ENCODE assay signal across 18 cellular contexts in genomic region chr5:154571325-154572035, GRCh38.
DNase-seq lines count a peak whose midpoint lies in the region; ATAC-seq, FAIRE-seq and TF ChIP-seq lines count a peak whose summit lies in the region.
"Had no signal": no experiment of that assay in that cellular context is flagged by ENCODE, and none has a peak within 500 bp of the region (broad histone marks: within the 10 kb centered on the region; RNA-seq: fewer than 3 reads in every experiment).

No MANE protein-coding gene starts in this region.

- peaks cover 12% of the 10 kb centered on the region for H3K4me1 ChIP-seq in Karpas-422 (ENCODE audit: low read length)
- H3K4me1 ChIP-seq in H1 (replicated peaks in 1 of 4; ENCODE audit: control insufficient read depth in 3 of 4, insufficient read depth in 4 of 4, low read length in 3 of 4), result no peaks in the 10 kb centered on the region; a peak in 1 of 7 replicates
- peaks cover 14 to 16% of the 10 kb centered on the region in 2 experiments for H3K4me1 ChIP-seq in trophoblast cell (ENCODE audit: control insufficient read depth in 1 of 2, insufficient read depth in 2 of 2, low read length in 2 of 2)
- no peaks in the 10 kb centered on the region for H3K4me1 ChIP-seq in foreskin keratinocyte
- no peaks in the 10 kb centered on the region for H3K4me1 ChIP-seq in mucosa of descending colon (ENCODE audit: low read depth)
- H3K4me1 ChIP-seq in HepG2 (ENCODE audit: insufficient read depth, low read length), result no peaks in the 10 kb centered on the region

- ATAC-seq in foreskin keratinocyte (no peak), mucosa of descending colon (no peak), HepG2 (no peak)

- no peak overlapping the region for H3K56ac ChIP-seq in H1 (replicated peaks; ENCODE audit: insufficient read length, low read depth, low read length)

- no peak overlapping the region for H2BK5ac ChIP-seq in H1 (ENCODE audit: low read depth, low read length)
- H2BK5ac ChIP-seq in trophoblast cell (ENCODE audit: low read depth, low read length, poor library complexity), result peak overlapping the region; percentile 1

- H3K36me3 Mint-ChIP-seq in neural crest cell (ENCODE audit: low read depth), result no peaks in the 10 kb centered on the region
- H3K36me3 Mint-ChIP-seq: CD14-positive monocyte; CD4-positive, alpha-beta memory T cell had no signal

- H3K79me2 ChIP-seq in Karpas-422 (ENCODE audit: low read length) (no peaks in the 10 kb centered on the region), H1 (ENCODE audit: control insufficient read depth in 1 of 2, insufficient read depth in 2 of 2, low read length in 2 of 2) (no peaks in the 10 kb centered on the region), trophoblast cell (ENCODE audit: control insufficient read depth, insufficient read depth, low read length, poor library complexity) (peaks cover 2% of the 10 kb centered on the region), HepG2 (ENCODE audit: insufficient read depth, low read length) (no peaks in the 10 kb centered on the region)

- peaks cover 10% of the 10 kb centered on the region for H3K27me3 Mint-ChIP-seq in neural crest cell (ENCODE audit: low read depth)

- intact Hi-C loops in mucosa of descending colon (cut with DNase I, micrococcal nuclease), result no loop called here
- intact Hi-C loops in HepG2 (cut with micrococcal nuclease; ENCODE audit: unreplicated experiment), result no loop called here

- no peak overlapping the region for H2AFZ ChIP-seq in Karpas-422 (ENCODE audit: low read length)
- H2AFZ ChIP-seq in H1 (ENCODE audit: low read length), result peak overlapping the region; percentile 66
- no peak overlapping the region for H2AFZ ChIP-seq in trophoblast cell (ENCODE audit: insufficient read depth, low read length, poor library complexity)
- no peak overlapping the region for H2AFZ ChIP-seq in HepG2 (ENCODE audit: low read length)

- FAIRE-seq in H1 (lab: Jason Lieb, UNC), result no peak
- FAIRE-seq in HepG2 (lab: Jason Lieb, UNC), result no peak
- FAIRE-seq: H54 had no signal

- no peak overlapping the region for H2BK120ac ChIP-seq in H1 (replicated peaks; ENCODE audit: low read depth, low read length)
- peak overlapping the region; percentile 55 for H2BK120ac ChIP-seq in trophoblast cell (ENCODE audit: insufficient read depth, low read length, poor library complexity)

- TF ChIP-seq CTCF in H1 (IDR thresholded peaks at IDR 0.05; ENCODE audit: control extremely low read depth in 1 of 3, insufficient read depth in 1 of 3, low read depth in 1 of 3, low read length in 3 of 3) (peak in 1 of 3 experiments; percentile 5; a peak in 1 of 4 replicates), neural crest cell (conservative IDR thresholded peaks at IDR 0.05) (no peak), foreskin keratinocyte (conservative IDR thresholded peaks at IDR 0.05) (no peak), mucosa of descending colon (IDR thresholded peaks at IDR 0.05) (no peak), HepG2 (CRISPR knock-in tag; IDR thresholded peaks at IDR 0.05) (no peak)

- no peak overlapping the region for H3K4me3 Mint-ChIP-seq in neural crest cell
- H3K4me3 Mint-ChIP-seq: CD14-positive monocyte; CD4-positive, alpha-beta memory T cell had no signal

- TF ChIP-seq RAD21 in H1 (IDR thresholded peaks at IDR 0.05 in 1 of 2, conservative IDR thresholded peaks at IDR 0.05 in 1 of 2; ENCODE audit: low read depth in 2 of 2, low read length in 2 of 2) (no peak; a peak in 1 of 4 replicates), HepG2 (CRISPR knock-in tag; IDR thresholded peaks at IDR 0.05) (no peak)

- 74% methylated on average over 6 of the region's 6 CpGs; no CpG with 5 or more reads in 1 of the 2 experiments for WGBS in H1 (ENCODE audit: extremely low coverage in 1 of 2, insufficient coverage in 1 of 2, insufficient read length in 1 of 2, insufficient replicate concordance in 2 of 2, low coverage in 1 of 2, low lambda C conversion rate in 2 of 2, missing lambda C conversion rate in 1 of 2), 2 experiments
- WGBS in trophoblast cell (ENCODE audit: extremely low coverage, insufficient coverage, insufficient read length), result no CpG with 5 or more reads among the region's 6 CpGs
- WGBS in HepG2 (ENCODE audit: low lambda C conversion rate), result 6% methylated on average over 3 of the region's 6 CpGs

- no peaks in the 10 kb centered on the region for H3K4me1 Mint-ChIP-seq in neural crest cell

- H3K4me3 ChIP-seq in Karpas-422 (ENCODE audit: low read length), result no peak overlapping the region
- no peak overlapping the region for H3K4me3 ChIP-seq in H1 (ENCODE audit: extremely low read depth in 1 of 4, insufficient read depth in 2 of 4, low read depth in 3 of 4, low read length in 4 of 4)
- H3K4me3 ChIP-seq in trophoblast cell (ENCODE audit: low read depth, low read length), result no peak overlapping the region
- H3K4me3 ChIP-seq in mucosa of descending colon, result no peak overlapping the region
- H3K4me3 ChIP-seq in HepG2 (replicated peaks in 1 of 3; ENCODE audit: insufficient read depth in 1 of 3, low read depth in 2 of 3, low read length in 3 of 3), result no peak overlapping the region
- H3K4me3 ChIP-seq: BLaER1 had no signal

- H2AK5ac ChIP-seq in H1 (ENCODE audit: low read depth, low read length) (no peak overlapping the region), trophoblast cell (ENCODE audit: low read length) (peak overlapping the region; percentile 39)

- CTCF ChIA-PET in H1 (lab: Charles Lee; ENCODE audit: partially characterized antibody) (interaction anchor here (0.5 to 8.6 kb wide), 12 partner anchors 9 to 395 kb away, joined by 3 to 44 read pairs (median 4); no protein-coding TSS in a partner anchor), HepG2 (lab: Yijun Ruan, JAX; ENCODE audit: low intra/inter-chr PET ratio, low total read pairs) (no interaction called here)

- H3K23me2 ChIP-seq in H1 (ENCODE audit: low read depth, low read length), result no peaks in the 10 kb centered on the region

- H3K79me1 ChIP-seq in H1 (ENCODE audit: low read depth, low read length) (no peaks in the 10 kb centered on the region), trophoblast cell (ENCODE audit: low read length) (peaks cover 34% of the 10 kb centered on the region)

- H3K9ac ChIP-seq in Karpas-422 (ENCODE audit: low read length) (no peak overlapping the region), H1 (replicated peaks in 1 of 4; ENCODE audit: extremely low read depth in 1 of 4, low read depth in 3 of 4, low read length in 3 of 4) (no peak overlapping the region), trophoblast cell (ENCODE audit: low read length) (no peak overlapping the region), HepG2 (ENCODE audit: insufficient read depth, low read depth, low read length) (no peak overlapping the region)
- H3K9ac ChIP-seq: BLaER1 had no signal

- H4K8ac ChIP-seq in H1 (ENCODE audit: extremely low read depth, insufficient read depth, low read length) (peak overlapping the region; percentile 73; the same call in 1 of the 2 replicates), trophoblast cell (ENCODE audit: low read depth, low read length) (peak overlapping the region; percentile 5)

- DNase-seq in Karpas-422 (peak; percentile 0), H1 (ENCODE audit: low read depth in 1 of 2, low spot score in 2 of 2) (no peak), neural crest cell (ENCODE audit: low read depth, low spot score) (no peak), trophoblast cell (no peak), foreskin keratinocyte (no peak), mucosa of descending colon (no peak), HepG2 (ENCODE audit: low spot score) (no peak)
- DNase-seq in activated effector memory CD4-positive, alpha-beta T cell treated with Interleukin-2 at 50 U/mL for 16 hours, result no peak
- DNase-seq: 8988T; CD4-positive, alpha-beta memory T cell; DMS79 treated with DMSO at 0.1 percent for 48 hours; GF-D8; HCEC 1CT; IMR-90 had no signal

- H4K91ac ChIP-seq in H1 (replicated peaks; ENCODE audit: insufficient read length, low read length) (peak overlapping the region; percentile 32), trophoblast cell (ENCODE audit: low read depth, low read length) (peak overlapping the region; percentile 75)

- no peak overlapping the region for H3K4me2 ChIP-seq in Karpas-422 (ENCODE audit: low read depth, low read length, poor library complexity, severe bottlenecking)
- H3K4me2 ChIP-seq in H1 (ENCODE audit: insufficient read depth in 1 of 2, low read depth in 2 of 2, low read length in 2 of 2), result no peak overlapping the region
- H3K4me2 ChIP-seq in trophoblast cell (ENCODE audit: low read length), result no peak overlapping the region
- H3K4me2 ChIP-seq in HepG2 (ENCODE audit: low read depth, low read length), result no peak overlapping the region
- H3K4me2 ChIP-seq: BLaER1 had no signal

- no TSS peak for BruUV-seq in HepG2 (replicated peaks; lab: Mats Ljungman, UMichigan)

- no peak for TF ChIP-seq POLR2A in H1 (IDR thresholded peaks at IDR 0.05; ENCODE audit: control extremely low read depth in 1 of 2, low read depth in 2 of 2, low read length in 2 of 2)
- TF ChIP-seq POLR2A in HepG2 (IDR thresholded peaks at IDR 0.05; ENCODE audit: insufficient read depth in 1 of 2, low read depth in 2 of 2, low read length in 2 of 2), result no peak

- no peak overlapping the region for H3K27ac ChIP-seq in Karpas-422 (ENCODE audit: low read length)
- H3K27ac ChIP-seq in H1 (ENCODE audit: low read depth, low read length), result no peak overlapping the region
- H3K27ac ChIP-seq in trophoblast cell (ENCODE audit: low read depth, low read length), result peak overlapping the region; percentile 31
- H3K27ac ChIP-seq in foreskin keratinocyte, result no peak overlapping the region
- no peak overlapping the region for H3K27ac ChIP-seq in HepG2 (ENCODE audit: extremely low read length, insufficient read depth, low read length)
- H3K27ac ChIP-seq: BLaER1, HL-60 had no signal

- H3K14ac ChIP-seq in H1 (ENCODE audit: insufficient read length), result no peak overlapping the region
- H3K14ac ChIP-seq in trophoblast cell (ENCODE audit: low read length), result peak overlapping the region; percentile 12

- POLR2A ChIA-PET in H1 (lab: Charles Lee; ENCODE audit: partially characterized antibody), result no interaction called here
- POLR2A ChIA-PET in HepG2 (lab: Yijun Ruan, JAX), result no interaction called here

- H3K4ac ChIP-seq in H1 (replicated peaks; ENCODE audit: insufficient read length, low read depth, low read length) (no peak overlapping the region), trophoblast cell (ENCODE audit: low read depth, low read length) (peak overlapping the region; percentile 44)

- in situ Hi-C loops in HepG2 (cut with HindIII; ENCODE audit: extremely low pct_ligation_motif_present, low pct_unique_long_range_greater_than_20kb), result no loop called here

- no peaks in the 10 kb centered on the region for H3K27me3 ChIP-seq in Karpas-422 (ENCODE audit: low read length)
- H3K27me3 ChIP-seq in H1 (replicated peaks in 1 of 4; ENCODE audit: control insufficient read depth in 3 of 4, extremely low read depth in 1 of 4, insufficient read depth in 3 of 4, low read length in 3 of 4), result peaks cover 0 to 4% (median 0%) of the 10 kb centered on the region in 4 experiments; a peak in 5 of 7 replicates
- no peaks in the 10 kb centered on the region for H3K27me3 ChIP-seq in trophoblast cell (ENCODE audit: insufficient read depth, low read length)
- peaks cover 6% of the 10 kb centered on the region for H3K27me3 ChIP-seq in foreskin keratinocyte
- peaks cover 4 to 26% of the 10 kb centered on the region in 2 experiments; a peak in 4 of 5 replicates for H3K27me3 ChIP-seq in HepG2 (ENCODE audit: control insufficient read depth in 1 of 2, insufficient read depth in 2 of 2, low read length in 2 of 2)
- H3K27me3 ChIP-seq: BLaER1 had no signal

- no peaks in the 10 kb centered on the region for H3K9me3 Mint-ChIP-seq in neural crest cell
- H3K9me3 Mint-ChIP-seq: CD14-positive monocyte; CD4-positive, alpha-beta memory T cell had no signal

- no peak overlapping the region for H3K18ac ChIP-seq in H1 (ENCODE audit: extremely low read depth, low read length)
- peak overlapping the region; percentile 4 for H3K18ac ChIP-seq in trophoblast cell (ENCODE audit: low read length)

- peak overlapping the region; percentile 27 for H3K27ac Mint-ChIP-seq in neural crest cell (ENCODE audit: unreplicated experiment)
- H3K27ac Mint-ChIP-seq: CD4-positive, alpha-beta memory T cell had no signal

- H4K12ac ChIP-seq in trophoblast cell (ENCODE audit: low read depth, low read length), result no peak overlapping the region

- peak overlapping the region; percentile 52 for H4K5ac ChIP-seq in H1 (ENCODE audit: insufficient read length, low read depth, low read length)

- H3K23ac ChIP-seq in H1 (ENCODE audit: insufficient read length) (no peak overlapping the region), trophoblast cell (ENCODE audit: low read length) (no peak overlapping the region)

- no peak overlapping the region for H2BK20ac ChIP-seq in H1 (ENCODE audit: low read length)

- TF ChIP-seq EP300 in H1 (IDR thresholded peaks at IDR 0.05; ENCODE audit: borderline replicate concordance in 1 of 2, low read depth in 2 of 2, low read length in 2 of 2), result no peak
- no peak for TF ChIP-seq EP300 in HepG2 (IDR thresholded peaks at IDR 0.05; ENCODE audit: low read depth in 2 of 2, low read length in 2 of 2)
- no peak for TF ChIP-seq EP300 in HepG2 (CRISPR knock-in tag; IDR thresholded peaks at IDR 0.05; ENCODE audit: borderline replicate concordance)

- no peak overlapping the region for H2BK15ac ChIP-seq in H1 (ENCODE audit: low read length)

- H3K36me3 ChIP-seq in Karpas-422 (ENCODE audit: insufficient read depth, low read length), result no peaks in the 10 kb centered on the region
- no peaks in the 10 kb centered on the region for H3K36me3 ChIP-seq in H1 (ENCODE audit: control insufficient read depth in 2 of 4, insufficient read depth in 4 of 4, low read length in 3 of 4)
- H3K36me3 ChIP-seq in trophoblast cell (ENCODE audit: control insufficient read depth in 1 of 2, insufficient read depth in 2 of 2, low read length in 2 of 2), result no peaks in the 10 kb centered on the region
- H3K36me3 ChIP-seq in mucosa of descending colon (ENCODE audit: low read depth), result no peaks in the 10 kb centered on the region
- no peaks in the 10 kb centered on the region for H3K36me3 ChIP-seq in HepG2 (replicated peaks in 1 of 2; ENCODE audit: control insufficient read depth in 1 of 2, insufficient read depth in 2 of 2, low read length in 2 of 2)
- H3K36me3 ChIP-seq: BLaER1 had no signal

- H3K9me2 ChIP-seq in Karpas-422 (replicated peaks; ENCODE audit: insufficient read depth, low read length), result no peaks in the 10 kb centered on the region

- H4K20me1 ChIP-seq in Karpas-422 (ENCODE audit: insufficient read depth, low read depth, low read length) (peaks cover 3% of the 10 kb centered on the region; the same call in 1 of the 2 replicates), H1 (replicated peaks in 1 of 2; ENCODE audit: control insufficient read depth in 1 of 2, insufficient read depth in 2 of 2, low read length in 2 of 2) (no peaks in the 10 kb centered on the region), HepG2 (ENCODE audit: insufficient read depth, low read length) (no peaks in the 10 kb centered on the region)
- H4K20me1 ChIP-seq: BLaER1 had no signal

- H3K9me3 ChIP-seq in Karpas-422 (ENCODE audit: low read length) (no peaks in the 10 kb centered on the region), H1 (ENCODE audit: insufficient read depth in 2 of 2, low read depth in 1 of 2, low read length in 1 of 2) (no peaks in the 10 kb centered on the region), trophoblast cell (ENCODE audit: insufficient read depth, low read depth, low read length) (no peaks in the 10 kb centered on the region), mucosa of descending colon (no peaks in the 10 kb centered on the region), HepG2 (ENCODE audit: low read length) (no peaks in the 10 kb centered on the region)
- H3K9me3 ChIP-seq: BLaER1 had no signal

- H2BK12ac ChIP-seq in H1 (ENCODE audit: low read depth, low read length), result no peak overlapping the region
- peak overlapping the region; percentile 93 for H2BK12ac ChIP-seq in trophoblast cell (ENCODE audit: low read length)
